ENCODE assay signal across 1 cellular context in the genomic region with DNA sequence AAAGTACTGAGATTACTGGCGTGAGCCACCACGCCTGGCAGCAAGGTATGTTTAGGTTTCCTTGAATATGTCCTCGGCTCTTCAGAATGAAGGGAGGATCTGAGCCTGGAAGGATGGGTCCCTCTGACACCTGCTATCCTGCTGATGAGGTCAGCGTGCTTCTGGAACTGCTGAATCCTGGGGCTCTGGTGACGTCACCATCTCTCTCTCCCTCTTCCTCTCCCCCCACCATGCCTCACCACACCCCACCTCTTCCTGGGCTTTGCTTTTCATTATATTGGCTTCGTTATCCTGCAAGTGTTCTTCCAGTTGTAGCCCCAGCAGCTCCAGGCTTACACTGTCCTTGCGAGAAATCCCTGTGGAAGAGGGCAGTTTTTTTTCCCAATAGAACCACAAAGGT.
TF ChIP-seq lines count a peak whose summit lies in the region.

No MANE protein-coding gene starts in this region.

TF ChIP-seq in HEK293, 187 proteins besides CTCF, POLR2A, EP300 and RAD21 (continued from another document):
- no peak for TF ChIP-seq ZFHX2 (tag by site-specific recombination; conservative IDR thresholded peaks at IDR 0.05)
- no peak for TF ChIP-seq ZNF155 (tag by site-specific recombination; IDR thresholded peaks at IDR 0.05)
- TF ChIP-seq, protein P1, sequence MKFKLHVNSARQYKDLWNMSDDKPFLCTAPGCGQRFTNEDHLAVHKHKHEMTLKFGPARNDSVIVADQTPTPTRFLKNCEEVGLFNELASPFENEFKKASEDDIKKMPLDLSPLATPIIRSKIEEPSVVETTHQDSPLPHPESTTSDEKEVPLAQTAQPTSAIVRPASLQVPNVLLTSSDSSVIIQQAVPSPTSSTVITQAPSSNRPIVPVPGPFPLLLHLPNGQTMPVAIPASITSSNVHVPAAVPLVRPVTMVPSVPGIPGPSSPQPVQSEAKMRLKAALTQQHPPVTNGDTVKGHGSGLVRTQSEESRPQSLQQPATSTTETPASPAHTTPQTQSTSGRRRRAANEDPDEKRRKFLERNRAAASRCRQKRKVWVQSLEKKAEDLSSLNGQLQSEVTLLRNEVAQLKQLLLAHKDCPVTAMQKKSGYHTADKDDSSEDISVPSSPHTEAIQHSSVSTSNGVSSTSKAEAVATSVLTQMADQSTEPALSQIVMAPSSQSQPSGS (tag by site-specific recombination; IDR thresholded peaks at IDR 0.05; ENCODE audit: low read depth): peak; percentile 81
- no peak for TF ChIP-seq KLF16 (tag by site-specific recombination; IDR thresholded peaks at IDR 0.05)
- no peak for TF ChIP-seq ZNF324 (tag by site-specific recombination; IDR thresholded peaks at IDR 0.05)
- no peak for TF ChIP-seq ZNF37A (tag by site-specific recombination; IDR thresholded peaks at IDR 0.05)
- no peak for TF ChIP-seq KLF1 (tag by site-specific recombination; IDR thresholded peaks at IDR 0.05)
- TF ChIP-seq ZNF658 (tag by site-specific recombination; IDR thresholded peaks at IDR 0.05): no peak
- TF ChIP-seq ZIC2 (tag by site-specific recombination; IDR thresholded peaks at IDR 0.05): 0 out of 2 replicates have a peak, but pooled peaks have one; percentile 8
- no peak for TF ChIP-seq ZNF707 (tag by site-specific recombination; IDR thresholded peaks at IDR 0.05)
- TF ChIP-seq ZNF394 (tag by site-specific recombination; IDR thresholded peaks at IDR 0.05; ENCODE audit: borderline replicate concordance): no peak
- TF ChIP-seq PRDM6 (tag by site-specific recombination; IDR thresholded peaks at IDR 0.05): no peak
- TF ChIP-seq OVOL3 (tag by site-specific recombination; IDR thresholded peaks at IDR 0.05): no peak
- TF ChIP-seq SP2 (tag by site-specific recombination; IDR thresholded peaks at IDR 0.05): no peak
- no peak for TF ChIP-seq IKZF3 (tag by site-specific recombination; IDR thresholded peaks at IDR 0.05)
- TF ChIP-seq, protein P2, sequence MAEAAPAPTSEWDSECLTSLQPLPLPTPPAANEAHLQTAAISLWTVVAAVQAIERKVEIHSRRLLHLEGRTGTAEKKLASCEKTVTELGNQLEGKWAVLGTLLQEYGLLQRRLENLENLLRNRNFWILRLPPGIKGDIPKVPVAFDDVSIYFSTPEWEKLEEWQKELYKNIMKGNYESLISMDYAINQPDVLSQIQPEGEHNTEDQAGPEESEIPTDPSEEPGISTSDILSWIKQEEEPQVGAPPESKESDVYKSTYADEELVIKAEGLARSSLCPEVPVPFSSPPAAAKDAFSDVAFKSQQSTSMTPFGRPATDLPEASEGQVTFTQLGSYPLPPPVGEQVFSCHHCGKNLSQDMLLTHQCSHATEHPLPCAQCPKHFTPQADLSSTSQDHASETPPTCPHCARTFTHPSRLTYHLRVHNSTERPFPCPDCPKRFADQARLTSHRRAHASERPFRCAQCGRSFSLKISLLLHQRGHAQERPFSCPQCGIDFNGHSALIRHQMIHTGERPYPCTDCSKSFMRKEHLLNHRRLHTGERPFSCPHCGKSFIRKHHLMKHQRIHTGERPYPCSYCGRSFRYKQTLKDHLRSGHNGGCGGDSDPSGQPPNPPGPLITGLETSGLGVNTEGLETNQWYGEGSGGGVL (tag by site-specific recombination; IDR thresholded peaks at IDR 0.05): peak; percentile 92
- no peak for TF ChIP-seq SETDB1 (IDR thresholded peaks at IDR 0.05; ENCODE audit: insufficient read length, low read length)
- TF ChIP-seq REST (tag by site-specific recombination; IDR thresholded peaks at IDR 0.05): no peak
- no peak for TF ChIP-seq ZFP69B (tag by site-specific recombination; IDR thresholded peaks at IDR 0.05)
- no peak for TF ChIP-seq TCF7L2 (IDR thresholded peaks at IDR 0.05; ENCODE audit: borderline replicate concordance, low read depth, low read length)
- no peak for TF ChIP-seq ZNF132 (tag by site-specific recombination; IDR thresholded peaks at IDR 0.05; ENCODE audit: borderline replicate concordance)
- peak; percentile 41; the same call in 1 of the 2 replicates for TF ChIP-seq ZNF692 (tag by site-specific recombination; IDR thresholded peaks at IDR 0.05)
- no peak for TF ChIP-seq ZNF768 (tag by site-specific recombination; IDR thresholded peaks at IDR 0.05)
- no peak for TF ChIP-seq ZNF626 (tag by site-specific recombination; IDR thresholded peaks at IDR 0.05)
- TF ChIP-seq ZSCAN5A (tag by site-specific recombination; IDR thresholded peaks at IDR 0.05): no peak
- no peak for TF ChIP-seq ZNF585B (tag by site-specific recombination; IDR thresholded peaks at IDR 0.05)
- no peak for TF ChIP-seq ZNF747 (tag by site-specific recombination; IDR thresholded peaks at IDR 0.05)
- TF ChIP-seq ZNF501 (tag by site-specific recombination; IDR thresholded peaks at IDR 0.05): no peak
- no peak for TF ChIP-seq ZNF624 (tag by site-specific recombination; IDR thresholded peaks at IDR 0.05)
- TF ChIP-seq GLIS2 (tag by site-specific recombination; IDR thresholded peaks at IDR 0.05): no peak
- TF ChIP-seq KLF7 (tag by site-specific recombination; IDR thresholded peaks at IDR 0.05; ENCODE audit: borderline replicate concordance): no peak
- TF ChIP-seq SP3 (tag by site-specific recombination; IDR thresholded peaks at IDR 0.05): no peak
- TF ChIP-seq HOXD13 (CRISPR knock-in tag; IDR thresholded peaks at IDR 0.05; ENCODE audit: borderline replicate concordance): no peak
